In genomic region chr14:96303981-96304380, GRCh38 we compare ENCODE assay signal across 1 cellular context.
TF ChIP-seq lines count a peak whose summit lies in the region.

No MANE protein-coding gene starts in this region.

TF ChIP-seq in SK-N-SH, 30 proteins besides CTCF, POLR2A, EP300 and RAD21 (continued from another document):
- TF ChIP-seq GATA2 (CRISPR knock-in tag; IDR thresholded peaks at IDR 0.05) (peak; percentile 49; the same call in 1 of the 2 replicates), NRF1 (IDR thresholded peaks at IDR 0.05; ENCODE audit: low read depth, low read length) (no peak)
TF ChIP-seq in SK-N-SH: peak in this region for 1.
